In genomic region chr18:39958876-39959275, GRCh38 we compare ENCODE assay signal across 23 cellular contexts.
"Had no signal": no experiment of that assay in that cellular context is flagged by ENCODE, and none has a peak within 500 bp of the region (broad histone marks: within the 10 kb centered on the region; RNA-seq: fewer than 3 reads in every experiment).

No MANE protein-coding gene starts in this region.

- H3K36me3 ChIP-seq: ascending aorta, brain microvascular endothelial cell, esophagus muscularis mucosa, gastrocnemius medialis, stomach, tibial artery, upper lobe of right lung had no signal

- H3K27me3 ChIP-seq: ascending aorta, brain microvascular endothelial cell, esophagus muscularis mucosa, gastrocnemius medialis, stomach, tibial artery, upper lobe of right lung had no signal

- H3K9me3 ChIP-seq: ascending aorta, esophagus muscularis mucosa, gastrocnemius medialis, stomach, tibial artery, upper lobe of right lung had no signal

- DNase-seq: activated CD4-positive, alpha-beta T cell treated with anti-CD3 and anti-CD28 coated beads for 4 hours; activated CD4-positive, alpha-beta T cell treated with anti-CD3 and anti-CD28 coated beads, Interleukin-2, amount 50 U/mL, for 4 hours; activated CD4-positive, CD25-positive, alpha-beta regulatory T cell; activated effector memory CD4-positive, alpha-beta T cell treated with Interleukin-2 at 50 U/mL for 16 hours; activated naive CD4-positive, alpha-beta T cell treated with Interleukin-2 at 50 U/mL for 16 hours; activated T-cell treated with anti-CD3 and anti-CD28 coated beads for 4 hours; brain microvascular endothelial cell; central memory CD4-positive, alpha-beta T cell; gastrocnemius medialis; glutamatergic neuron; kidney; mesenchymal stem cell; right cardiac atrium; stimulated activated CD4-positive, alpha-beta T cell treated with anti-CD3 and anti-CD28 coated beads, Interleukin-15, amount 100 ng/mL, for 24 hours; stimulated activated CD4-positive, alpha-beta T cell treated with anti-CD3 and anti-CD28 coated beads, Interleukin-2, amount 100 ng/mL, for 24 hours; stimulated activated naive B cell treated with anti-CD40 and anti-IgM and Interleukin-4, amounts not matched to agents 10 μg/mL and 1 μg/mL and 100 μg/mL, for 72 hours; stomach; T-cell; tibial artery; upper lobe of right lung had no signal

- H3K27ac ChIP-seq: ascending aorta, brain microvascular endothelial cell, esophagus muscularis mucosa, gastrocnemius medialis, stomach, tibial artery, upper lobe of right lung had no signal

- ATAC-seq: gastrocnemius medialis; natural killer cell treated with Interleukin-12 subunit alpha and Interleukin-12 subunit beta and Interleukin-15 and Interleukin-18, amount 100 ng/mL, for 72 hours; right cardiac atrium; stimulated activated naive B cell treated with anti-CD40 and anti-IgM and Interleukin-4, amounts not matched to agents 10 μg/mL and 1 μg/mL and 100 μg/mL, for 72 hours; T-cell; upper lobe of right lung had no signal

- H3K4me1 ChIP-seq: ascending aorta, esophagus muscularis mucosa, gastrocnemius medialis, stomach, tibial artery, upper lobe of right lung had no signal

- H3K4me3 ChIP-seq: ascending aorta, esophagus muscularis mucosa, gastrocnemius medialis, stomach, tibial artery, upper lobe of right lung had no signal
